12 cellular contexts compared by ENCODE assay signal in the genomic region with DNA sequence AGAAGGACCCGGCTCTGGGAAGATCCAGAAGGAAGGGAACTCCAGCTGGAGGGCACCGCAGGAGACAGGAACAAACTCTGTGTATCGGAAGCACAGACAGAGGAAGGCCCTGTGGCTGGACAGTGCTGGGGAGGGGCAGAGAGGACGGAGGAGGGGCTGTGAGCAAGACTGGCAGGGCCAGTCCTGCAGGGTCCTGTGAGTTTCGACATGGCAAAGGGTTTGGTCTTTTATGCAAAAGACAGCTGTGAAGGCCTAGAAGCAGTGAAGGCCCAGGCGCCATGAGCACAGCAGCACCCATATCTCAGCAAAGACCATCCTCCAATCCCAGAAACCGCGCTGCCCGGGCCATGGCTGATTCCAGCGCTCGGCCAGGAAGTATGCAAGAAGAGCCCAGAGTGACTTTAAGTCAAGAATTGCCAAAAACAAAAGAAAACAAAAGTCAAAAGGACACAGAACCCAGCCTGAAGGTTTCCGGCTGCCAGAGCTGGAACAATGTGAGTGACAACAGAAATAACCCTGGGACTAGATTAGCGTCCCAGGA.
DNase-seq lines count a peak whose midpoint lies in the region; ATAC-seq, FAIRE-seq and TF ChIP-seq lines count a peak whose summit lies in the region.
"Had no signal": no experiment of that assay in that cellular context is flagged by ENCODE, and none has a peak within 500 bp of the region (broad histone marks: within the 10 kb centered on the region; RNA-seq: fewer than 3 reads in every experiment).

No MANE protein-coding gene starts in this region.

- no peak for ATAC-seq in GM21576 (IDR thresholded peaks at IDR 0.05; ENCODE audit: unreplicated experiment)

- peak; percentile 37 for DNase-seq in HCEC 1CT
- peak; percentile 13 for DNase-seq in bronchial epithelial cell (ENCODE audit: low read depth)
- DNase-seq in iris pigment epithelial cell (ENCODE audit: low read depth), result peak; percentile 32
- no peak for DNase-seq in suprapubic skin (ENCODE audit: low spot score in 2 of 2)
- DNase-seq in T-helper 9 cell, result no peak
- no peak for DNase-seq in NCI-H2227 (lab: John Stamatoyannopoulos, UW; ENCODE audit: unreplicated experiment)
- no peak for DNase-seq in RCC 7860 (ENCODE audit: low spot score)
- DNase-seq: activated naive CD4-positive, alpha-beta T cell treated with anti-CD3 and anti-CD28 coated beads for 36 hours; DND-41 had no signal

- TF ChIP-seq CTCF in bronchial epithelial cell (IDR thresholded peaks at IDR 0.05; ENCODE audit: insufficient read depth, low read length, severe bottlenecking) (no peak), suprapubic skin (IDR thresholded peaks at IDR 0.05) (no peak)

- H3K4me1 ChIP-seq in suprapubic skin, result peaks cover 31% of the 10 kb centered on the region
- H3K4me1 ChIP-seq: HAP-1 had no signal

- peak overlapping the region; percentile 29 for H3K27ac ChIP-seq in suprapubic skin
- H3K27ac ChIP-seq: HL-60 had no signal

- TF ChIP-seq POLR2A in suprapubic skin (IDR thresholded peaks at IDR 0.05), result no peak

- WGBS in suprapubic skin, result 70% methylated on average over 13 of the region's 13 CpGs

- H3K9me3 ChIP-seq in suprapubic skin, result no peaks in the 10 kb centered on the region
- H3K9me3 ChIP-seq: HAP-1 had no signal

- TF ChIP-seq EP300 in suprapubic skin (IDR thresholded peaks at IDR 0.05), result no peak

- H3K36me3 ChIP-seq in bronchial epithelial cell (ENCODE audit: control insufficient read depth, insufficient read depth, low read length) (peaks cover 7% of the 10 kb centered on the region), suprapubic skin (peaks cover 55% of the 10 kb centered on the region)
- H3K36me3 ChIP-seq: HAP-1 had no signal

- FAIRE-seq in bronchial epithelial cell (lab: Jason Lieb, UNC) (no peak), RCC 7860 (lab: Jason Lieb, UNC) (no peak)

- H3K27me3 ChIP-seq in bronchial epithelial cell (ENCODE audit: control insufficient read depth, insufficient read depth, low read length), result no peaks in the 10 kb centered on the region
- no peaks in the 10 kb centered on the region for H3K27me3 ChIP-seq in suprapubic skin

- no peak overlapping the region for H3K4me3 ChIP-seq in bronchial epithelial cell (ENCODE audit: low read depth, low read length)
- no peak overlapping the region for H3K4me3 ChIP-seq in suprapubic skin
- H3K4me3 ChIP-seq: HAP-1 had no signal

Comparison
In these comparisons a context has a peak if more than half of its experiments do, and no peak if none do; other contexts are left out.
1. DNase-seq: peak in HCEC 1CT (single experiment), bronchial epithelial cell (single experiment) and iris pigment epithelial cell (single experiment); none in suprapubic skin (0 of 2), T-helper 9 cell (single experiment), NCI-H2227 (single experiment) and RCC 7860 (single experiment).